ENCODE assay signal across 9 cellular contexts in genomic region chr1:231162970-231163830, GRCh38. TPM values are rescaled to one million over a fixed set of nuclear protein-coding genes. Genes with fewer than 3 reads are reported as not detected.
DNase-seq lines count a peak whose midpoint lies in the region; ATAC-seq and TF ChIP-seq lines count a peak whose summit lies in the region.
"Had no signal": no experiment of that assay in that cellular context is flagged by ENCODE, and none has a peak within 500 bp of the region (broad histone marks: within the 10 kb centered on the region; RNA-seq: fewer than 3 reads in every experiment).

No MANE protein-coding gene starts in this region.

- H3K9me3 ChIP-seq in cardiac muscle cell (ENCODE audit: low read depth) (no peaks in the 10 kb centered on the region), WERI-Rb-1 (ENCODE audit: severe bottlenecking) (peaks cover 4% of the 10 kb centered on the region), iPS-18c (ENCODE audit: control insufficient read depth, insufficient read depth, low read length) (peaks cover 6% of the 10 kb centered on the region), stomach smooth muscle (ENCODE audit: control insufficient read depth in 2 of 2, low read length in 2 of 2) (no peaks in the 10 kb centered on the region)

- TF ChIP-seq CTCF in cardiac muscle cell (IDR thresholded peaks at IDR 0.05; ENCODE audit: low read depth, low read length) (no peak), WERI-Rb-1 (IDR thresholded peaks at IDR 0.05; ENCODE audit: low read depth, low read length) (no peak)

- ATAC-seq in Right ventricle myocardium inferior (no peak), HG03139 (IDR thresholded peaks at IDR 0.05; ENCODE audit: unreplicated experiment) (no peak), GM21423 (IDR thresholded peaks at IDR 0.05; ENCODE audit: unreplicated experiment) (no peak)

- H3K4me3 ChIP-seq in cardiac muscle cell = peak overlapping the region; percentile 40
- H3K4me3 ChIP-seq in WERI-Rb-1 (ENCODE audit: low read depth, low read length) = peak overlapping the region; percentile 49
- peak overlapping the region; percentile 38; the same call in 1 of the 2 replicates for H3K4me3 ChIP-seq in iPS-18c (ENCODE audit: insufficient read depth, low read depth, low read length)
- peak overlapping the region; percentile 25 to 61 for H3K4me3 ChIP-seq in stomach smooth muscle (ENCODE audit: low read length in 2 of 2)

- DNase-seq in cardiac muscle cell (ENCODE audit: low read depth in 1 of 2, low spot score in 1 of 2) = no peak
- no peak for DNase-seq in Right ventricle myocardium inferior (ENCODE audit: missing footprints)
- DNase-seq in WERI-Rb-1 = no peak
- no peak for DNase-seq in stimulated activated naive CD4-positive, alpha-beta T cell treated with Interleukin-2 at 50 U/mL for 16 hours (lab: John Stamatoyannopoulos, UW)
- DNase-seq: T-helper 1 cell had no signal

- intact Hi-C loops in Right ventricle myocardium inferior (cut with DNase I) = no loop called here

- no peak overlapping the region for H3K27ac ChIP-seq in cardiac muscle cell
- H3K27ac ChIP-seq in WERI-Rb-1 = no peak overlapping the region
- no peak overlapping the region for H3K27ac ChIP-seq in stomach smooth muscle (ENCODE audit: low read length)

- H3K27me3 ChIP-seq in cardiac muscle cell (peaks cover 95% of the 10 kb centered on the region), WERI-Rb-1 (ENCODE audit: insufficient read depth, low read depth, severe bottlenecking) (peaks cover 14% of the 10 kb centered on the region), stomach smooth muscle (ENCODE audit: control insufficient read depth in 1 of 2, insufficient read depth in 2 of 2, low read length in 2 of 2) (peaks cover 28 to 57% of the 10 kb centered on the region in 2 donors)

- no peak overlapping the region for H3K9ac ChIP-seq in stomach smooth muscle (ENCODE audit: low read length in 2 of 2)

- H3K36me3 ChIP-seq in cardiac muscle cell (no peaks in the 10 kb centered on the region), WERI-Rb-1 (no peaks in the 10 kb centered on the region), stomach smooth muscle (ENCODE audit: control insufficient read depth in 2 of 2, insufficient read depth in 2 of 2, low read length in 2 of 2) (no peaks in the 10 kb centered on the region)

- no peaks in the 10 kb centered on the region for H3K4me1 ChIP-seq in cardiac muscle cell (ENCODE audit: low read depth)
- peaks cover 14% of the 10 kb centered on the region for H3K4me1 ChIP-seq in stomach smooth muscle (ENCODE audit: control insufficient read depth, insufficient read depth, low read length)

RNA-seq across cellular contexts. Expression of gene TRIM67, which starts 1.3 kb away (rescaled TPM):
- total RNA-seq in cardiac muscle cell (0.06 TPM in 1 of 2 replicates, not detected in the other), Right ventricle myocardium inferior (0.11 TPM)
- polyA plus RNA-seq in cardiac muscle cell = not detected in 2 replicates
